Comparison of ENCODE assay signal across 7 cellular contexts in genomic region chr1:246470588-246470987, GRCh38.
"Had no signal": no experiment of that assay in that cellular context is flagged by ENCODE, and none has a peak within 500 bp of the region (broad histone marks: within the 10 kb centered on the region; RNA-seq: fewer than 3 reads in every experiment).

No MANE protein-coding gene starts in this region.

- DNase-seq: GM23248, GOT3, H7, HCEC 1CT, KBM-7 had no signal

- FAIRE-seq: HTR-8/SVneo had no signal

- H3K9ac ChIP-seq: GM23248, KMS-11 had no signal

- H3K4me3 ChIP-seq: GM23248 had no signal

- H2AFZ ChIP-seq: GM23248 had no signal

- H3K4me2 ChIP-seq: KMS-11 had no signal

- H3K27ac ChIP-seq: GM23248, KMS-11 had no signal
